Comparison of ENCODE assay signal across 3 cellular contexts in the genomic region with DNA sequence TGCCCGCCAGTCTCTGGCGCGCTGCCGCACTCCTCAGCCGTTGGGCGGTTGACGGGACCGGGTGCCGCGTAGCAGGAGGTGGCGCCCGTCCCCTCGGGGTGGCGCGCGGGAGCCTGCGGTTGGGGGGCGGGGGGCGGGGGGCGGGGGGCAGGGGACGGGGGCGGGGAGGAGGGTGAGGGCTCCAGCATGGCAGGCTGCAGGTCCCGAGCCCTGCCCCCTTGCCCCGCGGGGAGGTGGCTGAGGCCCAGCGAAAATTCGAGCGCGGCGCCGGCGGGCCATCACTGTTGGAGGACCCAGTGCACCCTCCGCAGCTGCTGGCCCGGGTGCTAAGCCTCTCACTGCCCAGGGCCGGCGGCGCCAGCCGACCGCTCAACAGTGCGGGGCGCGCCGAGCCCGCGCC.
DNase-seq lines count a peak whose midpoint lies in the region; ATAC-seq and TF ChIP-seq lines count a peak whose summit lies in the region.
"Not testable (repeated sequence)": the region's sequence is repeated elsewhere in the genome, so short reads cannot be mapped to it uniquely, and the experiment has no call there.

No MANE protein-coding gene starts in this region.

- H3K4me1 Mint-ChIP-seq in activated B cell treated with CpG ODN at 0.5 μM for 24 hours; central memory CD8-positive, alpha-beta T cell: not testable (repeated sequence)

- TF ChIP-seq POLR2A in HCT116 (IDR thresholded peaks at IDR 0.05; ENCODE audit: borderline replicate concordance, extremely low read depth, insufficient read depth, insufficient read length) = not testable (repeated sequence)

- CTCF ChIA-PET in HCT116 (lab: Charles Lee); activated B cell treated with CpG ODN at 0.5 μM for 24 hours (lab: Charles Lee): not testable (repeated sequence)

- H3K9me3 Mint-ChIP-seq in activated B cell treated with CpG ODN at 0.5 μM for 24 hours; central memory CD8-positive, alpha-beta T cell: not testable (repeated sequence)

- not testable (repeated sequence) for H3K4me1 ChIP-seq in HCT116 (ENCODE audit: control insufficient read depth in 1 of 2, insufficient read depth in 2 of 2, low read length in 2 of 2)

- intact Hi-C loops in HCT116 (cut with micrococcal nuclease); activated B cell treated with CpG ODN at 0.5 μM for 24 hours (cut with micrococcal nuclease): not testable (repeated sequence)

- TF ChIP-seq RAD21 in HCT116 (IDR thresholded peaks at IDR 0.05; ENCODE audit: low read depth) = not testable (repeated sequence)

- POLR2A ChIA-PET in HCT116 (lab: Charles Lee); activated B cell treated with CpG ODN at 0.5 μM for 24 hours (lab: Charles Lee): not testable (repeated sequence)

- not testable (repeated sequence) for H3K36me3 ChIP-seq in HCT116 (ENCODE audit: control insufficient read depth in 1 of 2, insufficient read depth in 2 of 2, low read length in 2 of 2)

- RAD21 ChIA-PET in HCT116 (lab: Charles Lee; ENCODE audit: low non-redundant PET in 1 of 2, low total read pairs in 2 of 2, uncharacterized antibody in 2 of 2, unreplicated experiment in 2 of 2) = not testable (repeated sequence)

- not testable (repeated sequence) for H3K27ac ChIP-seq in HCT116 (ENCODE audit: low read depth, low read length)

- H3K79me2 ChIP-seq in HCT116 (ENCODE audit: insufficient read depth, low read length) = not testable (repeated sequence)

- TF ChIP-seq CTCF in HCT116 (IDR thresholded peaks at IDR 0.05 in 2 of 3, conservative IDR thresholded peaks at IDR 0.05 in 1 of 3; ENCODE audit: borderline replicate concordance in 1 of 3, insufficient read depth in 1 of 3, low read depth in 2 of 3, low read length in 2 of 3); activated B cell treated with CpG ODN at 0.5 μM for 24 hours (IDR thresholded peaks at IDR 0.05): not testable (repeated sequence)

- H3K36me3 Mint-ChIP-seq in activated B cell treated with CpG ODN at 0.5 μM for 24 hours (ENCODE audit: low read depth); central memory CD8-positive, alpha-beta T cell (ENCODE audit: insufficient read depth): not testable (repeated sequence)

- not testable (repeated sequence) for H3K4me2 ChIP-seq in HCT116 (ENCODE audit: low read length)

- not testable (repeated sequence) for H3K27me3 ChIP-seq in HCT116 (ENCODE audit: insufficient read depth, low read length)

- H2AFZ ChIP-seq in HCT116 (ENCODE audit: low read depth, low read length, poor library complexity, severe bottlenecking) = not testable (repeated sequence)

- not testable (repeated sequence) for H3K27ac Mint-ChIP-seq in activated B cell treated with CpG ODN at 0.5 μM for 24 hours; central memory CD8-positive, alpha-beta T cell (ENCODE audit: low read depth)

- DNase-seq in HCT116 (ENCODE audit: low read depth, low spot score); activated B cell treated with CpG ODN at 0.5 μM for 24 hours; central memory CD8-positive, alpha-beta T cell (ENCODE audit: low spot score in 2 of 2): not testable (repeated sequence)

- not testable (repeated sequence) for H3K4me3 Mint-ChIP-seq in activated B cell treated with CpG ODN at 0.5 μM for 24 hours; central memory CD8-positive, alpha-beta T cell

- H3K4me3 ChIP-seq in HCT116 (replicated peaks in 1 of 2; ENCODE audit: low read depth in 1 of 2, low read length in 2 of 2) = not testable (repeated sequence)

- not testable (repeated sequence) for H3K27me3 Mint-ChIP-seq in activated B cell treated with CpG ODN at 0.5 μM for 24 hours; central memory CD8-positive, alpha-beta T cell

- H3K9me2 ChIP-seq in HCT116 (ENCODE audit: insufficient read depth) = not testable (repeated sequence)

- H3K9ac ChIP-seq in HCT116 (ENCODE audit: low read length) = not testable (repeated sequence)

- not testable (repeated sequence) for BruUV-seq in HCT116 (replicated peaks; lab: Mats Ljungman, UMichigan)

- not testable (repeated sequence) for H3K9me3 ChIP-seq in HCT116 (ENCODE audit: control insufficient read depth in 1 of 2, insufficient read depth in 1 of 2, low read depth in 1 of 2, low read length in 2 of 2)

- ATAC-seq in HCT116 (peak; percentile 50; the same call in 1 of the 2 replicates), activated B cell treated with CpG ODN at 0.5 μM for 24 hours (ENCODE audit: low read depth) (peak; percentile 25)
- peak; percentile 62 for ATAC-seq in central memory CD8-positive, alpha-beta T cell (replicated peaks; ENCODE audit: extremely low read depth, poor library complexity, severe bottlenecking)

- H4K20me1 ChIP-seq in HCT116 (ENCODE audit: insufficient read depth) = not testable (repeated sequence)
